Comparison of ENCODE assay signal across 8 cellular contexts in genomic region chr22:29154364-29155048, GRCh38. TPM values are rescaled to one million over a fixed set of nuclear protein-coding genes. Genes with fewer than 3 reads are reported as not detected.
DNase-seq lines count a peak whose midpoint lies in the region; ATAC-seq and TF ChIP-seq lines count a peak whose summit lies in the region.

No MANE protein-coding gene starts in this region.

- H3K27me3 ChIP-seq in BJ (ENCODE audit: control insufficient read depth, insufficient read depth, low read length) (peaks cover 5% of the 10 kb centered on the region; the same call in 1 of the 2 replicates), H7 (ENCODE audit: control insufficient read depth, insufficient read depth, low read length) (no peaks in the 10 kb centered on the region)

- no peak overlapping the region for H3K27ac Mint-ChIP-seq in activated CD4-positive, alpha-beta memory T cell treated with anti-CD3 and anti-CD28 coated beads, Interleukin-2, amount 10 ng/mL, durations not matched to agents 7 days and 5 days

- POLR2A ChIA-PET in BJ (lab: Charles Lee), result no interaction called here
- POLR2A ChIA-PET in activated CD4-positive, alpha-beta memory T cell treated with anti-CD3 and anti-CD28 coated beads, Interleukin-2, amount 10 ng/mL, durations not matched to agents 7 days and 5 days (lab: Charles Lee), result no interaction called here

- CTCF ChIA-PET in BJ (lab: Yijun Ruan, JAX), result interaction anchor here (0.6 to 3.7 kb wide), 42 partner anchors 9 to 898 kb away, joined by 3 to 24 read pairs (median 4); partner anchors contain the start of genes C22orf31, EMID1 and ZNRF3
- CTCF ChIA-PET in activated CD4-positive, alpha-beta memory T cell treated with anti-CD3 and anti-CD28 coated beads, Interleukin-2, amount 10 ng/mL, durations not matched to agents 7 days and 5 days (lab: Charles Lee), result interaction anchor here (0.6 to 3.1 kb wide), 21 partner anchors 9 to 651 kb away, joined by 3 to 20 read pairs (median 3); no protein-coding TSS in a partner anchor

- H3K36me3 ChIP-seq in BJ (ENCODE audit: control insufficient read depth, insufficient read depth, low read length), result no peaks in the 10 kb centered on the region
- no peaks in the 10 kb centered on the region for H3K36me3 ChIP-seq in H7 (replicated peaks; ENCODE audit: control insufficient read depth, insufficient read depth, low read length)

- TF ChIP-seq CTCF in BJ (IDR thresholded peaks at IDR 0.05; ENCODE audit: insufficient read depth, low read depth, low read length), result peak; percentile 96

- peaks cover 15% of the 10 kb centered on the region for H3K4me1 Mint-ChIP-seq in activated CD4-positive, alpha-beta memory T cell treated with anti-CD3 and anti-CD28 coated beads, Interleukin-2, amount 10 ng/mL, durations not matched to agents 7 days and 5 days

- H3K36me3 Mint-ChIP-seq in activated CD4-positive, alpha-beta memory T cell treated with anti-CD3 and anti-CD28 coated beads, Interleukin-2, amount 10 ng/mL, durations not matched to agents 7 days and 5 days (ENCODE audit: low read depth), result no peaks in the 10 kb centered on the region

- H3K4me3 Mint-ChIP-seq in activated CD4-positive, alpha-beta memory T cell treated with anti-CD3 and anti-CD28 coated beads, Interleukin-2, amount 10 ng/mL, durations not matched to agents 7 days and 5 days, result no peak overlapping the region

- DNase-seq in BJ (ENCODE audit: low read depth) (no peak), H7 (peak; percentile 93), NCI-H69 (lab: John Stamatoyannopoulos, UW) (peak; percentile 90), ecto neural progenitor cell (ENCODE audit: low spot score) (peak; percentile 92), medulla oblongata (ENCODE audit: extremely low spot score) (peak; percentile 74)
- peak; percentile 77 for DNase-seq in activated CD4-positive, alpha-beta memory T cell treated with anti-CD3 and anti-CD28 coated beads, Interleukin-2, amount 10 ng/mL, durations not matched to agents 7 days and 5 days
- DNase-seq in stimulated activated CD8-positive, alpha-beta memory T cell treated with anti-CD3 and anti-CD28 coated beads, Interleukin-12 subunit alpha, Interleukin-12 subunit beta, amount 100 ng/mL, for 1 hour (ENCODE audit: low read depth), result peak; percentile 25

- H3K4me3 ChIP-seq in BJ (ENCODE audit: low read depth, low read length), result no peak overlapping the region
- H3K4me3 ChIP-seq in H7 (ENCODE audit: insufficient read depth, low read depth, low read length), result no peak overlapping the region

- no peak for ATAC-seq in GM18858 (IDR thresholded peaks at IDR 0.05; ENCODE audit: unreplicated experiment)

- peaks cover 22% of the 10 kb centered on the region for H3K27me3 Mint-ChIP-seq in activated CD4-positive, alpha-beta memory T cell treated with anti-CD3 and anti-CD28 coated beads, Interleukin-2, amount 10 ng/mL, durations not matched to agents 7 days and 5 days

- H3K9me3 Mint-ChIP-seq in activated CD4-positive, alpha-beta memory T cell treated with anti-CD3 and anti-CD28 coated beads, Interleukin-2, amount 10 ng/mL, durations not matched to agents 7 days and 5 days, result no peaks in the 10 kb centered on the region

RNA-seq across cellular contexts. Expression of gene EMID1, which starts 51.2 kb away (rescaled TPM):
- 0.05 and 0.13 TPM in 2 replicates for polyA plus RNA-seq in BJ (2011; rRNA removed)
- polyA minus RNA-seq in BJ (2011; rRNA and poly(A)+ RNA removed), result 0.09 TPM in 1 of 2 replicates, not detected in the other
- total RNA-seq in H7 (2014; rRNA removed; shearing (Covaris generic)), result 4.5 and 5.6 TPM in 2 replicates
- under 1 TPM in 1 of 2 experiments, not detected in 1; 0.18 TPM for total RNA-seq in activated CD4-positive, alpha-beta memory T cell treated with anti-CD3 and anti-CD28 coated beads, Interleukin-2, amount 10 ng/mL, durations not matched to agents 7 days and 5 days
